In genomic region chr7:76363754-76364153, GRCh38 we compare ENCODE assay signal across 7 cellular contexts. TPM values are rescaled to one million over a fixed set of nuclear protein-coding genes. Genes with fewer than 3 reads are reported as not detected.
DNase-seq lines count a peak whose midpoint lies in the region; ATAC-seq and TF ChIP-seq lines count a peak whose summit lies in the region.
"Not testable (repeated sequence)": the region's sequence is repeated elsewhere in the genome, so short reads cannot be mapped to it uniquely, and the experiment has no call there.

No MANE protein-coding gene starts in this region.

- peaks cover 13% of the 10 kb centered on the region for H3K27me3 Mint-ChIP-seq in activated naive CD8-positive, alpha-beta T cell treated with anti-CD3 and anti-CD28 coated beads, Interleukin-2, amount 10 ng/mL, durations not matched to agents 7 days and 5 days
- H3K27me3 Mint-ChIP-seq in neural crest cell (ENCODE audit: low read depth), result not testable (repeated sequence)

- H3K4me3 ChIP-seq in HL-60 (replicated peaks; ENCODE audit: insufficient read depth, low read length) (peak overlapping the region; percentile 15; the same call in 1 of the 2 replicates), SJCRH30 (peak overlapping the region; percentile 38; the same call in 1 of the 2 replicates), dorsolateral prefrontal cortex (peak overlapping the region in 4 of 59 donors; percentile 2 to 21 (median 12))
- not testable (repeated sequence) for H3K4me3 ChIP-seq in left ventricle myocardium inferior

- POLR2A ChIA-PET in activated naive CD8-positive, alpha-beta T cell treated with anti-CD3 and anti-CD28 coated beads, Interleukin-2, amount 10 ng/mL, durations not matched to agents 7 days and 5 days (lab: Charles Lee), result interaction anchor here (1.6 to 2.4 kb wide), 2 partner anchors 29 to 45 kb away, joined by 10 to 15 read pairs; no protein-coding TSS in a partner anchor

- H3K27me3 ChIP-seq in HL-60 (ENCODE audit: insufficient read depth, poor library complexity, severe bottlenecking); SJCRH30; dorsolateral prefrontal cortex; left ventricle myocardium inferior (ENCODE audit: low read depth): not testable (repeated sequence)

- H3K4me3 Mint-ChIP-seq in activated naive CD8-positive, alpha-beta T cell treated with anti-CD3 and anti-CD28 coated beads, Interleukin-2, amount 10 ng/mL, durations not matched to agents 7 days and 5 days, result peak overlapping the region; percentile 56
- H3K4me3 Mint-ChIP-seq in neural crest cell, result peak overlapping the region; percentile 71
- not testable (repeated sequence) for H3K4me3 Mint-ChIP-seq in stimulated activated effector memory CD8-positive, alpha-beta T cell treated with anti-CD3 and anti-CD28 coated beads, Interleukin-12 subunit alpha, Interleukin-12 subunit beta, amount 100 ng/mL, for 72 hours

- H3K9me3 ChIP-seq in SJCRH30 (replicated peaks); left ventricle myocardium inferior (replicated peaks): not testable (repeated sequence)

- H3K36me3 Mint-ChIP-seq in activated naive CD8-positive, alpha-beta T cell treated with anti-CD3 and anti-CD28 coated beads, Interleukin-2, amount 10 ng/mL, durations not matched to agents 7 days and 5 days; neural crest cell (ENCODE audit: low read depth); stimulated activated effector memory CD8-positive, alpha-beta T cell treated with anti-CD3 and anti-CD28 coated beads, Interleukin-12 subunit alpha, Interleukin-12 subunit beta, amount 100 ng/mL, for 72 hours: not testable (repeated sequence)

- not testable (repeated sequence) for DNase-seq in HL-60 (ENCODE audit: low read depth in 1 of 2, low spot score in 1 of 2); SJCRH30; activated naive CD8-positive, alpha-beta T cell treated with anti-CD3 and anti-CD28 coated beads, Interleukin-2, amount 10 ng/mL, durations not matched to agents 7 days and 5 days; dorsolateral prefrontal cortex; left ventricle myocardium inferior; neural crest cell (ENCODE audit: low read depth, low spot score); stimulated activated effector memory CD8-positive, alpha-beta T cell treated with anti-CD3 and anti-CD28 coated beads, Interleukin-12 subunit alpha, Interleukin-12 subunit beta, amount 100 ng/mL, for 72 hours (ENCODE audit: low spot score in 2 of 2)

- not testable (repeated sequence) for TF ChIP-seq CTCF in HL-60 (IDR thresholded peaks at IDR 0.05; ENCODE audit: insufficient read depth, low read length); dorsolateral prefrontal cortex (IDR thresholded peaks at IDR 0.05 in 54 of 56, conservative IDR thresholded peaks at IDR 0.05 in 2 of 56; ENCODE audit: low read depth in 1 of 56, partially characterized antibody in 56 of 56); left ventricle myocardium inferior (IDR thresholded peaks at IDR 0.05; ENCODE audit: borderline replicate concordance); neural crest cell (conservative IDR thresholded peaks at IDR 0.05)

- H3K36me3 ChIP-seq in SJCRH30, left ventricle myocardium inferior: not testable (repeated sequence)

- peaks cover 18% of the 10 kb centered on the region for H3K4me1 Mint-ChIP-seq in activated naive CD8-positive, alpha-beta T cell treated with anti-CD3 and anti-CD28 coated beads, Interleukin-2, amount 10 ng/mL, durations not matched to agents 7 days and 5 days
- peaks cover 20% of the 10 kb centered on the region for H3K4me1 Mint-ChIP-seq in neural crest cell
- H3K4me1 Mint-ChIP-seq in stimulated activated effector memory CD8-positive, alpha-beta T cell treated with anti-CD3 and anti-CD28 coated beads, Interleukin-12 subunit alpha, Interleukin-12 subunit beta, amount 100 ng/mL, for 72 hours, result peaks cover 21% of the 10 kb centered on the region

- intact Hi-C loops in dorsolateral prefrontal cortex (cut with DNase I); left ventricle myocardium inferior (cut with micrococcal nuclease): not testable (repeated sequence)

- H3K27ac Mint-ChIP-seq in activated naive CD8-positive, alpha-beta T cell treated with anti-CD3 and anti-CD28 coated beads, Interleukin-2, amount 10 ng/mL, durations not matched to agents 7 days and 5 days, result peak overlapping the region; percentile 84
- H3K27ac Mint-ChIP-seq in neural crest cell (ENCODE audit: unreplicated experiment), result not testable (repeated sequence)
- H3K27ac Mint-ChIP-seq in stimulated activated effector memory CD8-positive, alpha-beta T cell treated with anti-CD3 and anti-CD28 coated beads, Interleukin-12 subunit alpha, Interleukin-12 subunit beta, amount 100 ng/mL, for 72 hours, result peak overlapping the region; percentile 63

- H3K27ac ChIP-seq in HL-60 (replicated peaks) (peak overlapping the region; percentile 89), SJCRH30 (peak overlapping the region; percentile 92), dorsolateral prefrontal cortex (peak overlapping the region in 56 of 59 donors; percentile 31 to 95 (median 82)), left ventricle myocardium inferior (replicated peaks) (peak overlapping the region; percentile 92)

- not testable (repeated sequence) for H3K4me1 ChIP-seq in SJCRH30
- peaks cover 44% of the 10 kb centered on the region for H3K4me1 ChIP-seq in left ventricle myocardium inferior

- not testable (repeated sequence) for H3K9me3 Mint-ChIP-seq in activated naive CD8-positive, alpha-beta T cell treated with anti-CD3 and anti-CD28 coated beads, Interleukin-2, amount 10 ng/mL, durations not matched to agents 7 days and 5 days; neural crest cell; stimulated activated effector memory CD8-positive, alpha-beta T cell treated with anti-CD3 and anti-CD28 coated beads, Interleukin-12 subunit alpha, Interleukin-12 subunit beta, amount 100 ng/mL, for 72 hours

- not testable (repeated sequence) for ATAC-seq in activated naive CD8-positive, alpha-beta T cell treated with anti-CD3 and anti-CD28 coated beads, Interleukin-2, amount 10 ng/mL, durations not matched to agents 7 days and 5 days (ENCODE audit: low read depth); stimulated activated effector memory CD8-positive, alpha-beta T cell treated with anti-CD3 and anti-CD28 coated beads, Interleukin-12 subunit alpha, Interleukin-12 subunit beta, amount 100 ng/mL, for 72 hours

RNA-seq across cellular contexts. Expression of gene YWHAG, which starts 5.0 kb away (rescaled TPM):
- 180 and 190 TPM in 2 replicates for total RNA-seq in SJCRH30 (2014; rRNA removed; shearing (Covaris generic))
- 10 to 100 TPM; 62.7 to 66.5 TPM for total RNA-seq in activated naive CD8-positive, alpha-beta T cell treated with anti-CD3 and anti-CD28 coated beads, Interleukin-2, amount 10 ng/mL, durations not matched to agents 7 days and 5 days
- total RNA-seq in dorsolateral prefrontal cortex, result 100 to 1,000 TPM; 221 to 937 (median 675) TPM
- total RNA-seq in left ventricle myocardium inferior, result 223 TPM
- total RNA-seq in neural crest cell, result 200 and 209 TPM in 2 replicates

RNA-seq across cellular contexts. Expression of gene SSC4D, which starts 45.7 kb away (rescaled TPM):
- total RNA-seq in SJCRH30 (2014; rRNA removed; shearing (Covaris generic)), result 0.86 and 1.8 TPM in 2 replicates
- under 1 TPM; 0.34 to 0.42 TPM for total RNA-seq in activated naive CD8-positive, alpha-beta T cell treated with anti-CD3 and anti-CD28 coated beads, Interleukin-2, amount 10 ng/mL, durations not matched to agents 7 days and 5 days
- 1 to 10 TPM in 93 of 120 experiments, under 1 TPM in 27; 0.35 to 3.7 (median 1.3) TPM for total RNA-seq in dorsolateral prefrontal cortex
- total RNA-seq in left ventricle myocardium inferior, result 0.99 TPM
- 1.0 and 1.1 TPM in 2 replicates for total RNA-seq in neural crest cell
